ENCODE assay signal across 8 cellular contexts in genomic region chr7:90120205-90120604, GRCh38. TPM values are rescaled to one million over a fixed set of nuclear protein-coding genes. Genes with fewer than 3 reads are reported as not detected.
A peak's percentile ranks its signal among the peaks of the same experiment; 100 is the strongest.
DNase-seq lines count a peak whose midpoint lies in the region; ATAC-seq, FAIRE-seq and TF ChIP-seq lines count a peak whose summit lies in the region.
"Not testable (repeated sequence)": the region's sequence is repeated elsewhere in the genome, so short reads cannot be mapped to it uniquely, and the experiment has no call there.
"Had no signal": no experiment of that assay in that cellular context is flagged by ENCODE, and none has a peak within 500 bp of the region (broad histone marks: within the 10 kb centered on the region; RNA-seq: fewer than 3 reads in every experiment).

No MANE protein-coding gene starts in this region.

- H3K36me3 Mint-ChIP-seq in GM23338 (ENCODE audit: low read depth); T-helper 17 cell (ENCODE audit: low read depth); activated naive CD4-positive, alpha-beta T cell treated with anti-CD3 and anti-CD28 coated beads for 36 hours (ENCODE audit: low read depth): not testable (repeated sequence)

- FAIRE-seq in kidney (lab: Jason Lieb, UNC): not testable (repeated sequence)

- not testable (repeated sequence) for H3K27ac ChIP-seq in GM23338 (ENCODE audit: low read depth); kidney (ENCODE audit: low read depth in 2 of 2, low read length in 2 of 2); parathyroid adenoma
- H3K27ac ChIP-seq in dorsolateral prefrontal cortex (peak overlapping the region in 10 of 59 donors; percentile 57 to 88 (median 78)), heart right ventricle (peak overlapping the region in 5 of 10 donors; percentile 31 to 77 (median 71))

- WGBS in heart right ventricle, 2 donors: 31 to 36% methylated on average over 4 of the region's 4 CpGs

- not testable (repeated sequence) for H3K9me2 ChIP-seq in GM23338 (ENCODE audit: insufficient read depth)

- not testable (repeated sequence) for TF ChIP-seq CTCF in GM23338 (conservative IDR thresholded peaks at IDR 0.05; ENCODE audit: low read depth in 2 of 2); dorsolateral prefrontal cortex (IDR thresholded peaks at IDR 0.05 in 54 of 56, conservative IDR thresholded peaks at IDR 0.05 in 2 of 56; ENCODE audit: low read depth in 1 of 56, partially characterized antibody in 56 of 56); heart right ventricle (IDR thresholded peaks at IDR 0.05); kidney (IDR thresholded peaks at IDR 0.05; ENCODE audit: borderline replicate concordance, extremely low read depth, insufficient read depth); parathyroid adenoma (IDR thresholded peaks at IDR 0.05)

- not testable (repeated sequence) for H3F3A ChIP-seq in GM23338 (replicated peaks; ENCODE audit: low read depth)

- H3K4me3 Mint-ChIP-seq in GM23338 (peak overlapping the region; percentile 78), T-helper 17 cell (peak overlapping the region; percentile 77)
- peak overlapping the region; percentile 50 for H3K4me3 Mint-ChIP-seq in activated naive CD4-positive, alpha-beta T cell treated with anti-CD3 and anti-CD28 coated beads for 36 hours

- peaks cover 36% of the 10 kb centered on the region for H3K27me3 ChIP-seq in GM23338 (ENCODE audit: insufficient read depth)
- not testable (repeated sequence) for H3K27me3 ChIP-seq in dorsolateral prefrontal cortex; parathyroid adenoma (ENCODE audit: control insufficient read depth, insufficient read depth, low read length)
- peaks cover 0 to 24% (median 4%) of the 10 kb centered on the region in 7 donors for H3K27me3 ChIP-seq in heart right ventricle

- H3K27me3 Mint-ChIP-seq in GM23338 (ENCODE audit: insufficient read depth, low read depth, poor library complexity) (peaks cover 17% of the 10 kb centered on the region), T-helper 17 cell (peaks cover 29% of the 10 kb centered on the region)
- peaks cover 23% of the 10 kb centered on the region for H3K27me3 Mint-ChIP-seq in activated naive CD4-positive, alpha-beta T cell treated with anti-CD3 and anti-CD28 coated beads for 36 hours (ENCODE audit: low read depth)

- DNase-seq in GM23338 (ENCODE audit: low spot score); T-helper 17 cell; activated naive CD4-positive, alpha-beta T cell treated with anti-CD3 and anti-CD28 coated beads for 36 hours; heart right ventricle; kidney: not testable (repeated sequence)
- DNase-seq in dorsolateral prefrontal cortex: peak in 1 of 10 donors; percentile 2

- H3K9me3 Mint-ChIP-seq in GM23338; activated naive CD4-positive, alpha-beta T cell treated with anti-CD3 and anti-CD28 coated beads for 36 hours: not testable (repeated sequence)

- ATAC-seq in GM23338, T-helper 17 cell, heart right ventricle: not testable (repeated sequence)

- not testable (repeated sequence) for H4K20me1 ChIP-seq in GM23338 (replicated peaks; ENCODE audit: insufficient read depth)

- not testable (repeated sequence) for H3K4me1 ChIP-seq in GM23338 (ENCODE audit: insufficient read depth); kidney (ENCODE audit: control insufficient read depth in 1 of 2, insufficient read depth in 1 of 2, low read depth in 1 of 2, low read length in 2 of 2); parathyroid adenoma
- H3K4me1 ChIP-seq in heart right ventricle: peaks cover 0 to 18% (median 0%) of the 10 kb centered on the region in 9 donors

- H3K9ac ChIP-seq in kidney (ENCODE audit: low read length in 2 of 2); parathyroid adenoma: not testable (repeated sequence)

- H2AFZ ChIP-seq in GM23338: not testable (repeated sequence)
- peak overlapping the region; percentile 97 for H2AFZ ChIP-seq in parathyroid adenoma

- H3K36me3 ChIP-seq in GM23338 (ENCODE audit: insufficient read depth); heart right ventricle; kidney (ENCODE audit: control insufficient read depth in 1 of 2, insufficient read depth in 2 of 2, low read length in 2 of 2); parathyroid adenoma (ENCODE audit: control insufficient read depth, insufficient read depth, low read length): not testable (repeated sequence)

- not testable (repeated sequence) for H3K4me1 Mint-ChIP-seq in GM23338; T-helper 17 cell; activated naive CD4-positive, alpha-beta T cell treated with anti-CD3 and anti-CD28 coated beads for 36 hours (ENCODE audit: low read depth)

- H3K4me2 ChIP-seq in GM23338 (peak overlapping the region; percentile 77), parathyroid adenoma (ENCODE audit: low read length) (peak overlapping the region; percentile 82)

- intact Hi-C loops in activated naive CD4-positive, alpha-beta T cell treated with anti-CD3 and anti-CD28 coated beads for 36 hours (cut with micrococcal nuclease); dorsolateral prefrontal cortex (cut with DNase I); heart right ventricle (cut with DNase I); kidney (cut with DNase I): not testable (repeated sequence)

- H3K27ac Mint-ChIP-seq in GM23338; T-helper 17 cell; activated naive CD4-positive, alpha-beta T cell treated with anti-CD3 and anti-CD28 coated beads for 36 hours: not testable (repeated sequence)

- H3K4me3 ChIP-seq in GM23338 (peak overlapping the region; percentile 56), dorsolateral prefrontal cortex (peak overlapping the region in 55 of 59 donors; percentile 16 to 81 (median 66)), heart right ventricle (peak overlapping the region; percentile 30 to 68 (median 53)), kidney (ENCODE audit: low read length in 2 of 2) (peak overlapping the region; percentile 64 to 68), parathyroid adenoma (ENCODE audit: low read depth, low read length) (peak overlapping the region; percentile 78)

- CTCF ChIA-PET in activated naive CD4-positive, alpha-beta T cell treated with anti-CD3 and anti-CD28 coated beads for 36 hours (lab: Charles Lee): not testable (repeated sequence)

- not testable (repeated sequence) for H3K79me2 ChIP-seq in GM23338 (replicated peaks; ENCODE audit: insufficient read depth); parathyroid adenoma

- not testable (repeated sequence) for H3K9me3 ChIP-seq in T-helper 17 cell (ENCODE audit: control insufficient read depth, low read length, poor library complexity, severe bottlenecking); heart right ventricle; kidney (ENCODE audit: control insufficient read depth in 1 of 2, low read length in 2 of 2); parathyroid adenoma (ENCODE audit: control insufficient read depth, low read length)

RNA-seq across cellular contexts. Expression of gene STEAP1, which starts 34.1 kb away (rescaled TPM):
- 14.7 and 17.1 TPM in 2 replicates for total RNA-seq in GM23338 (2014; rRNA removed; shearing (Covaris generic))
- polyA plus RNA-seq in GM23338 (2016; fragmentation: Nextera tagmentation; extraction: Ambion mirVana) (14.9 and 15.0 TPM in 2 replicates), heart right ventricle (under 1 TPM; 0.29 to 0.80 TPM), kidney (ENCODE audit: insufficient read depth, low read depth, low replicate concordance) (6.3 TPM)
- total RNA-seq in T-helper 17 cell (not detected), dorsolateral prefrontal cortex (1 to 10 TPM in 118 of 120 experiments, under 1 TPM in 2; 0.78 to 8.2 (median 3.8) TPM), heart right ventricle (1 to 10 TPM in 4 of 10 donors, under 1 TPM in 4, not detected in 2; 0.31 to 3.7 (median 0.99) TPM), kidney (4.4 TPM)
- total RNA-seq in activated naive CD4-positive, alpha-beta T cell treated with anti-CD3 and anti-CD28 coated beads for 36 hours: 1 to 10 TPM; 2.6 to 3.3 TPM
- total RNA-seq: OCI-LY7 had no signal
